ENCODE assay signal across 8 cellular contexts in genomic region chr11:33773399-33774355, GRCh38. TPM values are rescaled to one million over a fixed set of nuclear protein-coding genes. Genes with fewer than 3 reads are reported as not detected.
DNase-seq lines count a peak whose midpoint lies in the region; ATAC-seq, FAIRE-seq and TF ChIP-seq lines count a peak whose summit lies in the region.

No MANE protein-coding gene starts in this region.

- in situ Hi-C loops in GM12878 (cut with MboI), result no loop called here

- TF ChIP-seq POLR2A in GM12878 (IDR thresholded peaks at IDR 0.05; ENCODE audit: low read depth, low read length), result no peak

- H4K20me1 ChIP-seq in SK-N-SH (ENCODE audit: insufficient read depth), result peaks cover 8% of the 10 kb centered on the region
- peaks cover 2% of the 10 kb centered on the region; the same call in 1 of the 2 replicates for H4K20me1 ChIP-seq in GM12878 (ENCODE audit: control insufficient read depth, insufficient read depth)

- RAD21 ChIA-PET in GM12878 (lab: Charles Lee; ENCODE audit: unreplicated experiment), result interaction anchor here (1.0 to 1.5 kb wide), 4 partner anchors 13 to 37 kb away, joined by 3 to 4 read pairs (median 3); partner anchors contain the start of gene CD59

- TF ChIP-seq CTCF in AG10803 (conservative IDR thresholded peaks at IDR 0.05; ENCODE audit: low read length) (no peak), SK-N-SH (IDR thresholded peaks at IDR 0.05) (peak; percentile 8; the same call in 1 of the 2 replicates), GM12878 (IDR thresholded peaks at IDR 0.05 in 2 of 3, conservative IDR thresholded peaks at IDR 0.05 in 1 of 3; ENCODE audit: control insufficient read depth in 2 of 3, extremely low read depth in 1 of 3, insufficient read depth in 1 of 3, low read depth in 3 of 3, low read length in 3 of 3) (peak in 2 of 3 experiments; percentile 3 to 31; a peak in 2 of 6 replicates)

- H3K4me2 ChIP-seq in SK-N-SH, result peak overlapping the region; percentile 96
- peak overlapping the region; percentile 70 for H3K4me2 ChIP-seq in GM12878 (ENCODE audit: control insufficient read depth, insufficient read depth)

- peak overlapping the region; percentile 34 to 53; a peak in 2 of 4 replicates for H3K27ac ChIP-seq in SK-N-SH (ENCODE audit: low read depth in 2 of 2, low read length in 1 of 2)
- peak overlapping the region; percentile 26; the same call in 1 of the 2 replicates for H3K27ac ChIP-seq in GM12878 (ENCODE audit: control insufficient read depth, insufficient read depth)
- H3K27ac ChIP-seq in iPS-20b (ENCODE audit: low read length), result no peak overlapping the region
- H3K27ac ChIP-seq in skin epidermis, result peak overlapping the region; percentile 27 to 92 (median 80)

- intact Hi-C loops in GM12878 (cut with micrococcal nuclease; ENCODE audit: unreplicated experiment), result loop anchor here (10.0 kb wide), 1 partner anchor 461 kb away; no protein-coding TSS in a partner anchor

- H3K9me2 ChIP-seq in SK-N-SH, result no peaks in the 10 kb centered on the region

- ATAC-seq in GM18907 (IDR thresholded peaks at IDR 0.05; ENCODE audit: unreplicated experiment) (peak; percentile 41), HG03159 (IDR thresholded peaks at IDR 0.05; ENCODE audit: unreplicated experiment) (peak; percentile 35), GM12878 (peak; percentile 62)

- H3K4me3 ChIP-seq in AG10803 (ENCODE audit: low read length) (peak overlapping the region; percentile 92), SK-N-SH (ENCODE audit: low read depth in 2 of 2, low read length in 1 of 2) (peak overlapping the region; percentile 83 to 93), GM12878 (peak overlapping the region; percentile 96), iPS-20b (ENCODE audit: low read length) (peak overlapping the region; percentile 85), skin epidermis (peak overlapping the region; percentile 68 to 98 (median 88))

- POLR2A ChIA-PET in SK-N-SH (lab: Yijun Ruan, JAX), result no interaction called here
- POLR2A ChIA-PET in GM12878 (lab: Charles Lee), result interaction anchor here (0.6 to 1.5 kb wide), 5 partner anchors 8 to 32 kb away, joined by 3 to 4 read pairs (median 3); no protein-coding TSS in a partner anchor

- peaks cover 24 to 33% of the 10 kb centered on the region in 2 experiments; a peak in 3 of 4 replicates for H3K4me1 ChIP-seq in SK-N-SH (ENCODE audit: control insufficient read depth in 1 of 2, insufficient read depth in 2 of 2, low read depth in 1 of 2, low read length in 1 of 2)
- H3K4me1 ChIP-seq in GM12878 (ENCODE audit: control insufficient read depth, insufficient read depth, low read length), result peaks cover 21% of the 10 kb centered on the region
- peaks cover 17% of the 10 kb centered on the region for H3K4me1 ChIP-seq in iPS-20b (ENCODE audit: insufficient read depth, low read length)

- SMC1A ChIA-PET in GM12878 (lab: Charles Lee; ENCODE audit: uncharacterized antibody, unreplicated experiment), result interaction anchor here (0.6 to 2.3 kb wide), 8 partner anchors 12 to 385 kb away, joined by 3 to 15 read pairs (median 4); no protein-coding TSS in a partner anchor

- FAIRE-seq in GM12878 (lab: Jason Lieb, UNC), result peak; percentile 38

- H2AFZ ChIP-seq in SK-N-SH (ENCODE audit: low read depth) (peak overlapping the region; percentile 85; the same call in 1 of the 2 replicates), GM12878 (ENCODE audit: control insufficient read depth, low read depth, low read length) (peak overlapping the region; percentile 85)

- no TSS peak for BruUV-seq in GM12878 (replicated peaks; lab: Mats Ljungman, UMichigan)

- peaks cover 9 to 15% of the 10 kb centered on the region in 2 experiments for H3K36me3 ChIP-seq in SK-N-SH (replicated peaks in 1 of 2; ENCODE audit: control insufficient read depth in 1 of 2, insufficient read depth in 2 of 2, low read length in 1 of 2)
- H3K36me3 ChIP-seq in GM12878 (ENCODE audit: control insufficient read depth in 2 of 2, insufficient read depth in 2 of 2, low read length in 1 of 2), result peaks cover 0 to 3% of the 10 kb centered on the region in 2 experiments; a peak in 2 of 4 replicates
- H3K36me3 ChIP-seq in iPS-20b (ENCODE audit: insufficient read depth, low read depth, low read length), result peaks cover under 1% of the 10 kb centered on the region

- 19% methylated on average over 15 of the region's 53 CpGs for WGBS in SK-N-SH (ENCODE audit: low lambda C conversion rate)
- WGBS in GM12878 (ENCODE audit: insufficient coverage, insufficient replicate concordance, low lambda C conversion rate, missing lambda C conversion rate), result under 1% methylated on average over 46 of the region's 53 CpGs

- H3K27me3 ChIP-seq in SK-N-SH (ENCODE audit: insufficient read depth), result no peaks in the 10 kb centered on the region
- H3K27me3 ChIP-seq in GM12878 (replicated peaks in 1 of 2; ENCODE audit: control insufficient read depth in 2 of 2, insufficient read depth in 2 of 2, low read length in 1 of 2), result no peaks in the 10 kb centered on the region
- H3K27me3 ChIP-seq in iPS-20b (ENCODE audit: insufficient read depth, low read length), result peaks cover 37% of the 10 kb centered on the region

- TF ChIP-seq RAD21 in SK-N-SH (IDR thresholded peaks at IDR 0.05; ENCODE audit: low read length) (no peak), GM12878 (IDR thresholded peaks at IDR 0.05; ENCODE audit: insufficient read depth, low read depth, low read length) (no peak)

- CTCF ChIA-PET in SK-N-SH (lab: Yijun Ruan, JAX) (interaction anchor here (1.3 to 3.2 kb wide), 4 partner anchors 34 to 85 kb away, joined by 3 to 14 read pairs (median 8); no protein-coding TSS in a partner anchor), GM12878 (lab: Yijun Ruan, JAX) (interaction anchor here (0.6 to 3.9 kb wide), 11 partner anchors 11 to 456 kb away, joined by 3 to 16 read pairs (median 4); no protein-coding TSS in a partner anchor)

- H3K79me2 ChIP-seq in SK-N-SH (ENCODE audit: insufficient read depth) (peaks cover 40% of the 10 kb centered on the region), GM12878 (ENCODE audit: control insufficient read depth, insufficient read depth, low read length) (peaks cover 3% of the 10 kb centered on the region)

- no peak for TF ChIP-seq EP300 in SK-N-SH (IDR thresholded peaks at IDR 0.05; ENCODE audit: borderline replicate concordance in 1 of 2, low read depth in 1 of 2, low read length in 1 of 2)
- TF ChIP-seq EP300 in GM12878 (IDR thresholded peaks at IDR 0.05; ENCODE audit: borderline replicate concordance in 1 of 2, control insufficient read depth in 1 of 2, low read depth in 2 of 2, low read length in 2 of 2), result no peak

- DNase-seq in AG10803 (ENCODE audit: low read depth) (no peak), SK-N-SH (peak; percentile 39), GM12878 (ENCODE audit: low read depth, low spot score) (no peak), NCI-H2029 treated with DMSO at 0.1 percent for 48 hours (lab: John Stamatoyannopoulos, UW) (no peak)

- no peaks in the 10 kb centered on the region for H3K9me3 ChIP-seq in SK-N-SH
- H3K9me3 ChIP-seq in GM12878 (replicated peaks; ENCODE audit: control insufficient read depth, insufficient read depth, low read length), result no peaks in the 10 kb centered on the region
- H3K9me3 ChIP-seq in iPS-20b (ENCODE audit: insufficient read depth, low read depth, low read length), result no peaks in the 10 kb centered on the region

- H3K9ac ChIP-seq in SK-N-SH (peak overlapping the region; percentile 74), GM12878 (ENCODE audit: control insufficient read depth, insufficient read depth, low read length) (peak overlapping the region; percentile 38), iPS-20b (ENCODE audit: low read depth, low read length) (peak overlapping the region; percentile 77; the same call in 1 of the 2 replicates)

- H3F3A ChIP-seq in SK-N-SH (replicated peaks; ENCODE audit: insufficient read depth), result no peaks in the 10 kb centered on the region

RNA-seq across cellular contexts. Expression of gene FBXO3, which starts 0.6 kb away (rescaled TPM):
- polyA plus RNA-seq in SK-N-SH (2012; rRNA removed) (17.9 and 27.0 TPM in 2 replicates), GM12878 (2011; rRNA removed) (33.4 and 45.2 TPM in 2 replicates), GM12878 (2014; fragmentation: Illumina TruSeq; extraction: Trizol) (14.5 and 23.5 TPM in 2 replicates), GM12878 (2014; fragmentation: Nextera tagmentation; extraction: Ambion mirVana) (10 to 100 TPM; 12.4 to 27.1 TPM), GM12878 (2014; rRNA removed) (8.5 and 8.9 TPM in 2 replicates), GM12878 (2016; fragmentation: Nextera tagmentation; extraction: Ambion mirVana) (10 to 100 TPM; 20.4 to 24.3 TPM)
- 21.6 and 26.1 TPM in 2 replicates for polyA plus RNA-seq in SK-N-SH (2012; cell fraction: cytosol; rRNA removed)
- 8.6 and 26.3 TPM in 2 replicates for polyA plus RNA-seq in SK-N-SH (2012; cell fraction: nucleus; rRNA removed)
- total RNA-seq in GM12878 (2013; cell fraction: nucleolus; rRNA removed), result 52.3 and 56.3 TPM in 2 replicates
- total RNA-seq in GM12878 (2014; rRNA removed) (10.4 and 11.1 TPM in 2 replicates), GM12878 (2014; rRNA removed; fragmentation: Illumina TruSeq; extraction: Trizol) (11.6 and 13.2 TPM in 2 replicates), GM12878 (2021) (9.2 and 11.3 TPM in 2 replicates)
- polyA plus RNA-seq in GM12878 (2011; ENCODE audit: low read depth), result 7.7 TPM
- polyA plus RNA-seq in GM12878 (2011; cell fraction: cytosol; rRNA removed), result 14.1 and 16.6 TPM in 2 replicates
- 21.6 and 31.0 TPM in 2 replicates for polyA plus RNA-seq in GM12878 (2011; cell fraction: nucleus; rRNA removed)
- polyA plus RNA-seq in GM12878 (2012), result 7.2 and 10.3 TPM in 2 replicates
- 22.4 and 30.6 TPM in 2 replicates for polyA minus RNA-seq in GM12878 (2011; rRNA and poly(A)+ RNA removed)
- 9.7 and 13.2 TPM in 2 replicates for polyA minus RNA-seq in GM12878 (2011; cell fraction: cytosol; rRNA and poly(A)+ RNA removed)
- polyA minus RNA-seq in GM12878 (2011; cell fraction: nucleus; rRNA and poly(A)+ RNA removed), result 24.4 and 30.0 TPM in 2 replicates

RNA-seq across cellular contexts. Expression of gene CD59, which starts 37.5 kb away (rescaled TPM):
- polyA plus RNA-seq in SK-N-SH (2012; rRNA removed) (616 and 849 TPM in 2 replicates), GM12878 (2011; rRNA removed) (201 and 225 TPM in 2 replicates), GM12878 (2014; fragmentation: Illumina TruSeq; extraction: Trizol) (185 and 186 TPM in 2 replicates), GM12878 (2014; fragmentation: Nextera tagmentation; extraction: Ambion mirVana) (100 to 1,000 TPM; 223 to 256 TPM), GM12878 (2014; rRNA removed) (93.6 and 109 TPM in 2 replicates), GM12878 (2016; fragmentation: Nextera tagmentation; extraction: Ambion mirVana) (100 to 1,000 TPM; 177 to 195 TPM)
- polyA plus RNA-seq in SK-N-SH (2012; cell fraction: cytosol; rRNA removed), result 705 and 770 TPM in 2 replicates
- polyA plus RNA-seq in SK-N-SH (2012; cell fraction: nucleus; rRNA removed), result 216 and 380 TPM in 2 replicates
- 68.2 and 75.8 TPM in 2 replicates for total RNA-seq in GM12878 (2013; cell fraction: nucleolus; rRNA removed)
- total RNA-seq in GM12878 (2014; rRNA removed) (55.5 and 75.8 TPM in 2 replicates), GM12878 (2014; rRNA removed; fragmentation: Illumina TruSeq; extraction: Trizol) (83.2 and 89.0 TPM in 2 replicates), GM12878 (2021) (143 and 144 TPM in 2 replicates)
- 107 TPM for polyA plus RNA-seq in GM12878 (2011; ENCODE audit: low read depth)
- polyA plus RNA-seq in GM12878 (2011; cell fraction: cytosol; rRNA removed), result 159 and 211 TPM in 2 replicates
- polyA plus RNA-seq in GM12878 (2011; cell fraction: nucleus; rRNA removed), result 55.6 and 69.0 TPM in 2 replicates
- polyA plus RNA-seq in GM12878 (2012), result 85.7 and 97.9 TPM in 2 replicates
- 93.2 and 138 TPM in 2 replicates for polyA minus RNA-seq in GM12878 (2011; rRNA and poly(A)+ RNA removed)
- polyA minus RNA-seq in GM12878 (2011; cell fraction: cytosol; rRNA and poly(A)+ RNA removed), result 24.9 and 46.1 TPM in 2 replicates
- 15.7 and 20.6 TPM in 2 replicates for polyA minus RNA-seq in GM12878 (2011; cell fraction: nucleus; rRNA and poly(A)+ RNA removed)
